Comparison of ENCODE assay signal across 18 cellular contexts in the genomic region with DNA sequence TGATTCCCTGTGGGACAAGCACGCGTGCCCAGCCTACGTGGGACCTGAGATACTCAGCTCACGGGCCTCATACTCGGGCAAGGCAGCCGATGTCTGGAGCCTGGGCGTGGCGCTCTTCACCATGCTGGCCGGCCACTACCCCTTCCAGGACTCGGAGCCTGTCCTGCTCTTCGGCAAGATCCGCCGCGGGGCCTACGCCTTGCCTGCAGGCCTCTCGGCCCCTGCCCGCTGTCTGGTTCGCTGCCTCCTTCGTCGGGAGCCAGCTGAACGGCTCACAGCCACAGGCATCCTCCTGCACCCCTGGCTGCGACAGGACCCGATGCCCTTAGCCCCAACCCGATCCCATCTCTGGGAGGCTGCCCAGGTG.
"Had no signal": no experiment of that assay in that cellular context is flagged by ENCODE, and none has a peak within 500 bp of the region (broad histone marks: within the 10 kb centered on the region; RNA-seq: fewer than 3 reads in every experiment).

No MANE protein-coding gene starts in this region.

- H3K27ac Mint-ChIP-seq: type B pancreatic cell had no signal

- H3K27me3 ChIP-seq: colonic mucosa, foreskin keratinocyte, ovary, sigmoid colon, suprapubic skin, thyroid gland had no signal

- H3K4me3 ChIP-seq: colonic mucosa, ovary, sigmoid colon, skin epidermis, suprapubic skin, thyroid gland had no signal

- H3K36me3 ChIP-seq: ovary had no signal

- H3K27me3 Mint-ChIP-seq: naive thymus-derived CD8-positive, alpha-beta T cell; type B pancreatic cell had no signal

- H3K27ac ChIP-seq: colonic mucosa, foreskin keratinocyte, ovary, sigmoid colon, skin epidermis, suprapubic skin, thyroid gland had no signal

- H3K9me3 Mint-ChIP-seq: naive thymus-derived CD8-positive, alpha-beta T cell; type B pancreatic cell had no signal

- ATAC-seq: foreskin keratinocyte; naive thymus-derived CD8-positive, alpha-beta T cell had no signal

- H3K4me1 ChIP-seq: colonic mucosa, sigmoid colon, suprapubic skin, thyroid gland had no signal

- DNase-seq: cerebellar nuclear complex; colonic mucosa; dermis blood vessel endothelial cell; erythroblast; foreskin keratinocyte; kidney; left colon; mammary epithelial cell; naive thymus-derived CD8-positive, alpha-beta T cell; nucleus accumbens; ovary; sigmoid colon; stimulated activated CD4-positive, alpha-beta T cell treated with anti-CD3 and anti-CD28 coated beads, Interleukin-12 subunit alpha, Interleukin-12 subunit beta, amount 100 ng/mL, for 4 hours; stimulated activated naive CD4-positive, alpha-beta T cell; thyroid gland had no signal

- H3K36me3 Mint-ChIP-seq: type B pancreatic cell had no signal

- H3K4me3 Mint-ChIP-seq: naive thymus-derived CD8-positive, alpha-beta T cell; type B pancreatic cell had no signal

- H3K9me3 ChIP-seq: colonic mucosa, ovary, sigmoid colon, suprapubic skin, thyroid gland had no signal
